8 cellular contexts compared by ENCODE assay signal in genomic region chr17:18625509-18626104, GRCh38. TPM values are rescaled to one million over a fixed set of nuclear protein-coding genes. Genes with fewer than 3 reads are reported as not detected.
DNase-seq lines count a peak whose midpoint lies in the region; ATAC-seq and TF ChIP-seq lines count a peak whose summit lies in the region.
"Not testable (repeated sequence)": the region's sequence is repeated elsewhere in the genome, so short reads cannot be mapped to it uniquely, and the experiment has no call there.

No MANE protein-coding gene starts in this region.

- not testable (repeated sequence) for H3K4me1 ChIP-seq in KMS-11 (ENCODE audit: low read depth, poor library complexity, severe bottlenecking); RWPE2 (ENCODE audit: insufficient read depth, poor library complexity, severe bottlenecking)

- POLR2A ChIA-PET in CD4-positive, alpha-beta T cell (lab: Charles Lee): interaction anchor here (0.8 to 1.1 kb wide), 2 partner anchors 72 to 441 kb away, joined by 3 read pairs; no protein-coding TSS in a partner anchor

- H3K4me2 ChIP-seq in KMS-11: peak overlapping the region; percentile 33; the same call in 1 of the 2 replicates

- H2AFZ ChIP-seq in KMS-11 (ENCODE audit: low read depth): peak overlapping the region; percentile 65

- H3K9me3 ChIP-seq in CD4-positive, alpha-beta T cell (ENCODE audit: control insufficient read depth, low read length); RWPE2 (ENCODE audit: severe bottlenecking): not testable (repeated sequence)

- peak; percentile 85 to 96 (median 92) for DNase-seq in CD4-positive, alpha-beta T cell
- DNase-seq in RWPE2 (ENCODE audit: low spot score) (peak; percentile 91), erythroblast (lab: John Stamatoyannopoulos, UW) (peak; percentile 92 to 95), middle frontal gyrus (ENCODE audit: extremely low spot score, low spot score) (peak; percentile 28)
- peak; percentile 93 to 94 for DNase-seq in activated T-cell treated with anti-CD3 and anti-CD28 coated beads, Interleukin-2, amount 50 U/mL, for 72 hours
- peak; percentile 89 to 93 (median 89) for DNase-seq in stimulated activated CD4-positive, alpha-beta T cell treated with anti-CD3 and anti-CD28 coated beads, TNF-alpha, amount 100 ng/mL, for 4 hours (ENCODE audit: low read depth in 3 of 3)

- not testable (repeated sequence) for H3K27ac ChIP-seq in CD4-positive, alpha-beta T cell (ENCODE audit: low read depth, low read length); KMS-11; RWPE2 (ENCODE audit: poor library complexity, severe bottlenecking)

- not testable (repeated sequence) for H3K9me3 Mint-ChIP-seq in CD4-positive, alpha-beta T cell; activated T-cell treated with anti-CD3 and anti-CD28 coated beads, Interleukin-2, amount 50 U/mL, for 72 hours

- not testable (repeated sequence) for H3K27me3 ChIP-seq in CD4-positive, alpha-beta T cell (ENCODE audit: control insufficient read depth, insufficient read depth, low read length); KMS-11 (ENCODE audit: insufficient read depth, low read depth); RWPE2 (ENCODE audit: insufficient read depth, poor library complexity, severe bottlenecking)

- H3K9ac ChIP-seq in KMS-11: not testable (repeated sequence)

- CTCF ChIA-PET in CD4-positive, alpha-beta T cell (lab: Charles Lee): interaction anchor here (0.8 to 1.7 kb wide), 4 partner anchors 72 to 738 kb away, joined by 3 to 6 read pairs (median 4); partner anchors contain the start of gene PRPSAP2

- H3K4me1 Mint-ChIP-seq in CD4-positive, alpha-beta T cell (ENCODE audit: low read depth): peaks cover 18% of the 10 kb centered on the region
- H3K4me1 Mint-ChIP-seq in activated T-cell treated with anti-CD3 and anti-CD28 coated beads, Interleukin-2, amount 50 U/mL, for 72 hours (ENCODE audit: low read depth): peaks cover 20% of the 10 kb centered on the region

- H3K79me2 ChIP-seq in KMS-11 (ENCODE audit: insufficient read depth, low read depth): not testable (repeated sequence)

- peak overlapping the region; percentile 92 for H3K4me3 Mint-ChIP-seq in CD4-positive, alpha-beta T cell
- peak overlapping the region; percentile 82 to 96 for H3K4me3 Mint-ChIP-seq in activated T-cell treated with anti-CD3 and anti-CD28 coated beads, Interleukin-2, amount 50 U/mL, for 72 hours

- not testable (repeated sequence) for H3K27me3 Mint-ChIP-seq in CD4-positive, alpha-beta T cell; activated T-cell treated with anti-CD3 and anti-CD28 coated beads, Interleukin-2, amount 50 U/mL, for 72 hours (ENCODE audit: low read depth)

- H3K36me3 Mint-ChIP-seq in CD4-positive, alpha-beta T cell (ENCODE audit: low read depth); activated T-cell treated with anti-CD3 and anti-CD28 coated beads, Interleukin-2, amount 50 U/mL, for 72 hours (ENCODE audit: insufficient read depth in 2 of 2): not testable (repeated sequence)

- not testable (repeated sequence) for H4K20me1 ChIP-seq in KMS-11 (ENCODE audit: insufficient read depth)

- H3K27ac Mint-ChIP-seq in CD4-positive, alpha-beta T cell: peak overlapping the region; percentile 91
- peak overlapping the region; percentile 19 for H3K27ac Mint-ChIP-seq in activated T-cell treated with anti-CD3 and anti-CD28 coated beads, Interleukin-2, amount 50 U/mL, for 72 hours

- intact Hi-C loops in CD4-positive, alpha-beta T cell (cut with DNase I, micrococcal nuclease): loop anchor here in 1 of 2 experiments (10.0 kb wide), 1 partner anchor 69 kb away; no protein-coding TSS in a partner anchor

- peak; percentile 100 for TF ChIP-seq CTCF in CD4-positive, alpha-beta T cell (IDR thresholded peaks at IDR 0.05)
- TF ChIP-seq CTCF in KMS-11 (conservative IDR thresholded peaks at IDR 0.05; ENCODE audit: low read depth, low read length): peak; percentile 85
- TF ChIP-seq CTCF in RWPE2 (IDR thresholded peaks at IDR 0.05; ENCODE audit: poor library complexity, severe bottlenecking): peak; percentile 100

- TF ChIP-seq POLR2A in erythroblast (IDR thresholded peaks at IDR 0.05; ENCODE audit: low read length): peak; percentile 62

- ATAC-seq in CD4-positive, alpha-beta T cell (ENCODE audit: poor library complexity): peak; percentile 93
- peak; percentile 62 for ATAC-seq in GM21515 (IDR thresholded peaks at IDR 0.05; ENCODE audit: unreplicated experiment)
- ATAC-seq in RWPE2 (ENCODE audit: low read depth): peak; percentile 96
- ATAC-seq in activated T-cell treated with anti-CD3 and anti-CD28 coated beads, Interleukin-2, amount 50 U/mL, for 72 hours (replicated peaks in 1 of 2): peak; percentile 99

- H3K4me3 ChIP-seq in KMS-11 (IDR thresholded peaks at IDR 0.05; ENCODE audit: insufficient read depth, low read depth, low read length): not testable (repeated sequence)
- H3K4me3 ChIP-seq in RWPE2 (ENCODE audit: severe bottlenecking): peak overlapping the region; percentile 35

- not testable (repeated sequence) for H3K36me3 ChIP-seq in KMS-11 (ENCODE audit: insufficient read depth); RWPE2 (ENCODE audit: low read depth)

RNA-seq across cellular contexts. Expression of gene TBC1D28, which starts 18.6 kb away (rescaled TPM):
- not detected for total RNA-seq in CD4-positive, alpha-beta T cell
- not detected for total RNA-seq in activated T-cell treated with anti-CD3 and anti-CD28 coated beads, Interleukin-2, amount 50 U/mL, for 72 hours

RNA-seq across cellular contexts. Expression of gene FOXO3B, which starts 56.5 kb away (rescaled TPM):
- 1 to 10 TPM; 3.2 to 3.6 TPM for total RNA-seq in CD4-positive, alpha-beta T cell
- 1 to 10 TPM; 4.0 to 4.3 TPM for total RNA-seq in activated T-cell treated with anti-CD3 and anti-CD28 coated beads, Interleukin-2, amount 50 U/mL, for 72 hours

Comparison
In these comparisons a context has a peak if more than half of its experiments do, and no peak if none do; other contexts are left out.
1. DNase-seq: peak in every context shown above with its lines; median percentile 94 in activated T-cell treated with anti-CD3 and anti-CD28 coated beads, Interleukin-2, amount 50 U/mL, for 72 hours; 94 in erythroblast; 92 in CD4-positive, alpha-beta T cell; 91 in RWPE2; 89 in stimulated activated CD4-positive, alpha-beta T cell treated with anti-CD3 and anti-CD28 coated beads, TNF-alpha, amount 100 ng/mL, for 4 hours; 28 in middle frontal gyrus.